Comparison of ENCODE assay signal across 13 cellular contexts in the genomic region with DNA sequence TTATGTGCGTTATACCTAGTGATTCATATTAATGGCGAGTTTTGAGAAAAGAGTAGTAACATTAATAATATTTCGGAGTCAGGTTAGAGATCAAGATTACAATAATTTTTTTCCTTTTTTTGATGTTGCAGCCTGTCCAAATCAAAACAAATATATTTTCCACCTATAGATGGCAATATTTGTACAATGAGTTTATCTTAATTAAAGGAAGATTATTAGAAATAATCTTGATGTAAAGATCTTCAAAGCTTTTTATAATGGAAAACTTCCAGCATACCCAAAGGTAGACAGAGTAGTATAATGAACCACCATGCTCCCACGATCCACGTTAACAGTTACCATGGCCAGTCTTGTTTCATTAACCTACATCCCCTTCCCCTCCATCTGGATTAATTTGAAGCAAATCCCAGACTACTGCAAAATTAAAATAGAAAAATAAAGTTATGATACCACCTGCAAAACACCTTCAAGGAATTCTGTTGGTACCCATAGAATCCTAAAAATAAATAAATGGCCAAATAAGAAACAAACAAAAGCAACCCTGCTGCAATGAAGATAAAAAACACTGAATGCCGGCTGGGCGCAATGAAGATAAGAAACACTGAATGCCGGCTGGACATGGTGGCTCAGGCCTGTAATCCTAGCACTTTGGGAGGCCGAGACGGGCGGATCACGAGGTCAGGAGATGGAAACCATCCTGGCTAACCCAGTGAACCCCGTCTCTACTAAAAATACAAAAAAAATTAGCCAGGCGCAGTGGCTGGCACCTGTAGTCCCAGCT. TPM values are rescaled to one million over a fixed set of nuclear protein-coding genes. Genes with fewer than 3 reads are reported as not detected.
DNase-seq lines count a peak whose midpoint lies in the region; ATAC-seq, FAIRE-seq and TF ChIP-seq lines count a peak whose summit lies in the region.
"Had no signal": no experiment of that assay in that cellular context is flagged by ENCODE, and none has a peak within 500 bp of the region (broad histone marks: within the 10 kb centered on the region; RNA-seq: fewer than 3 reads in every experiment).

No MANE protein-coding gene starts in this region.

- no peaks in the 10 kb centered on the region; the same call in 1 of the 2 replicates for H3K27me3 ChIP-seq in GM06990 (replicated peaks; ENCODE audit: control insufficient read depth, insufficient read depth, low read length)
- no peaks in the 10 kb centered on the region for H3K27me3 ChIP-seq in PC-3 (ENCODE audit: low read length)
- peaks cover 0 to 3% of the 10 kb centered on the region in 2 experiments for H3K27me3 ChIP-seq in endothelial cell of umbilical vein (ENCODE audit: control insufficient read depth in 2 of 2, insufficient read depth in 2 of 2, low read length in 2 of 2)
- H3K27me3 ChIP-seq in esophagus squamous epithelium: peaks cover 0 to 13% (median 0%) of the 10 kb centered on the region in 4 donors
- peaks cover 0 to 11% of the 10 kb centered on the region in 2 donors for H3K27me3 ChIP-seq in left lung

- no peak for DNase-seq in A549 (ENCODE audit: low read depth in 1 of 2, low spot score in 1 of 2)
- DNase-seq in GM06990 (ENCODE audit: extremely low read depth, insufficient read length): no peak
- DNase-seq in PC-3: peak; percentile 37
- DNase-seq in endothelial cell of umbilical vein (ENCODE audit: low read depth, low spot score): peak; percentile 34
- no peak for DNase-seq in stimulated activated CD4-positive, alpha-beta T cell treated with anti-CD3 and anti-CD28 coated beads, Interleukin-12 subunit alpha, Interleukin-12 subunit beta, amount 100 ng/mL, for 4 hours
- no peak for DNase-seq in stimulated activated CD8-positive, alpha-beta memory T cell treated with anti-CD3 and anti-CD28 coated beads, Interleukin-4, amount 100 ng/mL, for 48 hours
- no peak for DNase-seq in esophagus squamous epithelium (lab: John Stamatoyannopoulos, UW)
- no peak for DNase-seq in left lung
- DNase-seq: activated T-cell treated with anti-CD3 and anti-CD28 coated beads, Interleukin-2, amount 50 U/mL, for 1 hour; Caco-2; mucosa of descending colon; NCI-H748 treated with DMSO at 0.1 percent for 48 hours; stimulated activated CD4-positive, alpha-beta T cell treated with anti-CD3 and anti-CD28 coated beads, Interleukin-15, amount 100 ng/mL, for 24 hours had no signal

- H3K4me2 ChIP-seq in A549 (no peak overlapping the region), PC-3 (ENCODE audit: low read length) (no peak overlapping the region), endothelial cell of umbilical vein (ENCODE audit: insufficient read depth, low read length) (no peak overlapping the region)

- H3K9me3 ChIP-seq in A549 (no peaks in the 10 kb centered on the region), PC-3 (ENCODE audit: low read length) (no peaks in the 10 kb centered on the region), endothelial cell of umbilical vein (replicated peaks; ENCODE audit: control insufficient read depth, insufficient read depth, low read length) (no peaks in the 10 kb centered on the region), esophagus squamous epithelium (no peaks in the 10 kb centered on the region), left lung (no peaks in the 10 kb centered on the region)
- H3K9me3 ChIP-seq: mucosa of descending colon had no signal

- dilution Hi-C loops in endothelial cell of umbilical vein (cut with MboI; ENCODE audit: extremely low pct_ligation_motif_present, low sequenced_read_pairs): no loop called here

- POLR2A ChIA-PET in A549 (lab: Yijun Ruan, JAX) (no interaction called here), PC-3 (lab: Charles Lee; ENCODE audit: unreplicated experiment) (no interaction called here), endothelial cell of umbilical vein (lab: Charles Lee) (no interaction called here)

- no peak overlapping the region for H3K4me3 ChIP-seq in A549
- no peak overlapping the region for H3K4me3 ChIP-seq in GM06990 (replicated peaks; ENCODE audit: low read depth, low read length)
- H3K4me3 ChIP-seq in PC-3 (ENCODE audit: low read length): no peak overlapping the region
- no peak overlapping the region for H3K4me3 ChIP-seq in endothelial cell of umbilical vein (replicated peaks in 1 of 3; ENCODE audit: insufficient read depth in 1 of 3, low read depth in 1 of 3, low read length in 3 of 3)
- no peak overlapping the region for H3K4me3 ChIP-seq in esophagus squamous epithelium
- no peak overlapping the region for H3K4me3 ChIP-seq in left lung
- H3K4me3 ChIP-seq: mucosa of descending colon had no signal

- TF ChIP-seq POLR2A in A549 (IDR thresholded peaks at IDR 0.05; ENCODE audit: low read length) (no peak), endothelial cell of umbilical vein (IDR thresholded peaks at IDR 0.05; ENCODE audit: low read depth, low read length) (no peak), esophagus squamous epithelium (IDR thresholded peaks at IDR 0.05) (no peak)

- no peak for FAIRE-seq in A549 (lab: Jason Lieb, UNC)
- FAIRE-seq in endothelial cell of umbilical vein (lab: Jason Lieb, UNC): no peak

- H3K27ac ChIP-seq in A549 (no peak overlapping the region), PC-3 (ENCODE audit: low read length) (no peak overlapping the region), endothelial cell of umbilical vein (ENCODE audit: insufficient read depth, low read depth, low read length) (no peak overlapping the region), esophagus squamous epithelium (no peak overlapping the region), left lung (no peak overlapping the region)

- BruUV-seq in PC-3 (replicated peaks; lab: Mats Ljungman, UMichigan) (no TSS peak), endothelial cell of umbilical vein (replicated peaks; lab: Mats Ljungman, UMichigan) (no TSS peak)

- no peaks in the 10 kb centered on the region for H3K9me1 ChIP-seq in endothelial cell of umbilical vein (replicated peaks; ENCODE audit: control insufficient read depth, extremely low read depth, insufficient read depth, low read length)

- peak; percentile 49 for TF ChIP-seq CTCF in A549 (IDR thresholded peaks at IDR 0.05)
- peak; percentile 23 for TF ChIP-seq CTCF in GM06990 (IDR thresholded peaks at IDR 0.05; ENCODE audit: insufficient read depth, low read length, poor library complexity, severe bottlenecking)
- TF ChIP-seq CTCF in PC-3 (conservative IDR thresholded peaks at IDR 0.05; ENCODE audit: low read depth, low read length): peak; percentile 62
- peak in 1 of 2 donors; percentile 16 for TF ChIP-seq CTCF in endothelial cell of umbilical vein (IDR thresholded peaks at IDR 0.05; ENCODE audit: extremely low read depth in 1 of 2, insufficient read depth in 1 of 2, low read depth in 1 of 2, low read length in 2 of 2)
- TF ChIP-seq CTCF in esophagus squamous epithelium (IDR thresholded peaks at IDR 0.05): peak in 3 of 6 experiments; percentile 19 to 58 (median 43)
- no peak for TF ChIP-seq CTCF in left lung (IDR thresholded peaks at IDR 0.05)

- intact Hi-C loops in PC-3 (cut with micrococcal nuclease): loop anchor here (5.0 kb wide), 1 partner anchor 42 kb away; no protein-coding TSS in a partner anchor
- intact Hi-C loops in endothelial cell of umbilical vein (cut with micrococcal nuclease): loop anchor here (1.0 kb wide), 2 partner anchors 61 to 142 kb away; no protein-coding TSS in a partner anchor
- intact Hi-C loops in esophagus squamous epithelium (cut with DNase I): no loop called here
- intact Hi-C loops in left lung (cut with DNase I): loop anchor here in 1 of 2 donors (5.0 kb wide), 1 partner anchor 147 kb away; no protein-coding TSS in a partner anchor

- 44% methylated on average over 14 of the region's 14 CpGs for WGBS in A549 (ENCODE audit: missing lambda C conversion rate)
- WGBS in esophagus squamous epithelium, 2 donors: 60 to 65% methylated on average over 14 of the region's 14 CpGs

- no peak overlapping the region for H2AFZ ChIP-seq in PC-3 (ENCODE audit: low read length)
- H2AFZ ChIP-seq in endothelial cell of umbilical vein (ENCODE audit: low read depth, low read length): no peak overlapping the region

- ATAC-seq in A549 (no peak), PC-3 (no peak), left lung (no peak)
- ATAC-seq: mucosa of descending colon had no signal

- TF ChIP-seq RAD21 in A549 (conservative IDR thresholded peaks at IDR 0.05 in 1 of 2, IDR thresholded peaks at IDR 0.05 in 1 of 2): peak; percentile 39 to 66

- H4K20me1 ChIP-seq in PC-3 (ENCODE audit: low read length) (no peaks in the 10 kb centered on the region), endothelial cell of umbilical vein (replicated peaks; ENCODE audit: control insufficient read depth, extremely low read depth, insufficient read depth, low read length) (no peaks in the 10 kb centered on the region)

- H3K36me3 ChIP-seq in GM06990 (ENCODE audit: control insufficient read depth, insufficient read depth, low read length): no peaks in the 10 kb centered on the region
- H3K36me3 ChIP-seq in PC-3 (ENCODE audit: low read depth, low read length): no peaks in the 10 kb centered on the region
- H3K36me3 ChIP-seq in endothelial cell of umbilical vein (ENCODE audit: control insufficient read depth in 2 of 2, extremely low read depth in 1 of 2, insufficient read depth in 2 of 2, low read length in 2 of 2): no peaks in the 10 kb centered on the region
- H3K36me3 ChIP-seq in esophagus squamous epithelium: no peaks in the 10 kb centered on the region
- H3K36me3 ChIP-seq in left lung: no peaks in the 10 kb centered on the region

- H3K79me2 ChIP-seq in PC-3 (ENCODE audit: low read length) (no peaks in the 10 kb centered on the region), endothelial cell of umbilical vein (ENCODE audit: control insufficient read depth, insufficient read depth, low read length) (no peaks in the 10 kb centered on the region)

- H3K9ac ChIP-seq in PC-3 (ENCODE audit: low read length): no peak overlapping the region
- no peak overlapping the region for H3K9ac ChIP-seq in endothelial cell of umbilical vein (replicated peaks; ENCODE audit: extremely low read depth, insufficient read depth, low read length)

- H3F3A ChIP-seq in PC-3 (ENCODE audit: low read length, unreplicated experiment): no peaks in the 10 kb centered on the region

- no peak for TF ChIP-seq EP300 in A549 (IDR thresholded peaks at IDR 0.05)

- no peaks in the 10 kb centered on the region for H3K9me2 ChIP-seq in PC-3 (replicated peaks; ENCODE audit: low read length)

- H3K4me1 ChIP-seq in A549 (no peaks in the 10 kb centered on the region), PC-3 (ENCODE audit: insufficient read depth, low read length) (no peaks in the 10 kb centered on the region), endothelial cell of umbilical vein (ENCODE audit: control insufficient read depth, extremely low read depth, insufficient read depth, low read length) (no peaks in the 10 kb centered on the region), esophagus squamous epithelium (no peaks in the 10 kb centered on the region), left lung (no peaks in the 10 kb centered on the region)
- H3K4me1 ChIP-seq: Caco-2 had no signal

- CTCF ChIA-PET in A549 (lab: Yijun Ruan, JAX): interaction anchor here (0.6 to 26.8 kb wide), 8 partner anchors 10 to 178 kb away, joined by 3 to 721 read pairs (median 3); partner anchors contain the start of gene NDRG4
- CTCF ChIA-PET in PC-3 (lab: Charles Lee): interaction anchor here (1.0 kb wide), 2 partner anchors 132 to 142 kb away, joined by 3 read pairs; no protein-coding TSS in a partner anchor
- CTCF ChIA-PET in endothelial cell of umbilical vein (lab: Charles Lee): interaction anchor here (0.7 to 20.8 kb wide), 10 partner anchors 9 to 315 kb away, joined by 3 to 550 read pairs (median 4); partner anchors contain the start of genes GINS3 and NDRG4

RNA-seq across cellular contexts. Expression of gene GINS3, which starts 46.5 kb away (rescaled TPM):
- polyA plus RNA-seq in A549 (2011; rRNA removed) (21.0 and 22.3 TPM in 2 replicates), A549 (2017; fragmentation: RNase III; extraction: RNeasy Plus Mini Kit Qiagen cat#74134 plus additional on column Dnase treatment) (17.6 to 21.3 TPM (median 19.7 TPM) in 3 replicates), endothelial cell of umbilical vein (17.2 and 17.3 TPM in 2 replicates)
- 15.9 and 18.5 TPM in 2 replicates for polyA plus RNA-seq in A549 (2012; cell fraction: cytosol; rRNA removed)
- polyA plus RNA-seq in A549 (2012; cell fraction: nucleus; rRNA removed): 10.8 and 12.8 TPM in 2 replicates
- polyA minus RNA-seq in A549 (2011; rRNA and poly(A)+ RNA removed): 14.5 and 14.6 TPM in 2 replicates
- total RNA-seq in PC-3 (2014; rRNA removed) (17.5 and 19.6 TPM in 2 replicates), endothelial cell of umbilical vein (24.1 and 29.0 TPM in 2 replicates), esophagus squamous epithelium (10 to 100 TPM in 2 of 4 donors, 1 to 10 TPM in 2; 7.1 to 15.1 (median 10.8) TPM), left lung (1 to 10 TPM; 4.8 to 5.0 TPM)
- polyA plus RNA-seq in endothelial cell of umbilical vein (2011; cell fraction: cytosol; rRNA removed): 21.3 and 23.1 TPM in 2 replicates
- polyA plus RNA-seq in endothelial cell of umbilical vein (2011; cell fraction: nucleus; rRNA removed): 14.6 and 17.6 TPM in 2 replicates
- 21.9 TPM in 2 replicates for polyA plus RNA-seq in endothelial cell of umbilical vein (2012)
- 19.4 and 21.2 TPM in 2 replicates for polyA minus RNA-seq in endothelial cell of umbilical vein
- polyA minus RNA-seq in endothelial cell of umbilical vein (2011; cell fraction: cytosol; rRNA and poly(A)+ RNA removed): 14.4 TPM
- polyA minus RNA-seq in endothelial cell of umbilical vein (2011; cell fraction: nucleus; rRNA and poly(A)+ RNA removed): 9.4 and 11.0 TPM in 2 replicates

RNA-seq across cellular contexts. Expression of gene PRSS54, which starts 50.9 kb away (rescaled TPM):
- not detected in 2 replicates for polyA plus RNA-seq in A549 (2011; rRNA removed)
- not detected in 2 replicates for polyA plus RNA-seq in A549 (2012; cell fraction: cytosol; rRNA removed)
- polyA plus RNA-seq in A549 (2012; cell fraction: nucleus; rRNA removed): not detected in 2 replicates
- not detected in 3 replicates for polyA plus RNA-seq in A549 (2017; fragmentation: RNase III; extraction: RNeasy Plus Mini Kit Qiagen cat#74134 plus additional on column Dnase treatment)
- not detected in 2 replicates for polyA minus RNA-seq in A549 (2011; rRNA and poly(A)+ RNA removed)
- not detected in 2 replicates for total RNA-seq in PC-3 (2014; rRNA removed)
- total RNA-seq in endothelial cell of umbilical vein: not detected in 2 replicates
- not detected in 2 replicates for polyA plus RNA-seq in endothelial cell of umbilical vein
- polyA plus RNA-seq in endothelial cell of umbilical vein (2011; cell fraction: cytosol; rRNA removed): not detected in 2 replicates
- polyA plus RNA-seq in endothelial cell of umbilical vein (2011; cell fraction: nucleus; rRNA removed): not detected in 2 replicates
- not detected in 2 replicates for polyA plus RNA-seq in endothelial cell of umbilical vein (2012)
- not detected in 2 replicates for polyA minus RNA-seq in endothelial cell of umbilical vein
- not detected for polyA minus RNA-seq in endothelial cell of umbilical vein (2011; cell fraction: cytosol; rRNA and poly(A)+ RNA removed)
- polyA minus RNA-seq in endothelial cell of umbilical vein (2011; cell fraction: nucleus; rRNA and poly(A)+ RNA removed): not detected in 2 replicates
- not detected for total RNA-seq in esophagus squamous epithelium
- total RNA-seq in left lung: not detected
- total RNA-seq: Caco-2, mucosa of descending colon had no signal

Comparison
In these comparisons a context has a peak if more than half of its experiments do, and no peak if none do; other contexts are left out.
1. DNase-seq: peak in PC-3 (single experiment) and endothelial cell of umbilical vein (single experiment); none in A549 (0 of 2), GM06990 (single experiment), stimulated activated CD4-positive, alpha-beta T cell treated with anti-CD3 and anti-CD28 coated beads, Interleukin-12 subunit alpha, Interleukin-12 subunit beta, amount 100 ng/mL, for 4 hours (single experiment), stimulated activated CD8-positive, alpha-beta memory T cell treated with anti-CD3 and anti-CD28 coated beads, Interleukin-4, amount 100 ng/mL, for 48 hours (single experiment), esophagus squamous epithelium (single experiment) and left lung (0 of 2).
2. CTCF ChIP-seq: peak in A549 (single experiment), GM06990 (single experiment) and PC-3 (single experiment); none in left lung (0 of 2).